ENCODE assay signal across 7 cellular contexts in the genomic region with DNA sequence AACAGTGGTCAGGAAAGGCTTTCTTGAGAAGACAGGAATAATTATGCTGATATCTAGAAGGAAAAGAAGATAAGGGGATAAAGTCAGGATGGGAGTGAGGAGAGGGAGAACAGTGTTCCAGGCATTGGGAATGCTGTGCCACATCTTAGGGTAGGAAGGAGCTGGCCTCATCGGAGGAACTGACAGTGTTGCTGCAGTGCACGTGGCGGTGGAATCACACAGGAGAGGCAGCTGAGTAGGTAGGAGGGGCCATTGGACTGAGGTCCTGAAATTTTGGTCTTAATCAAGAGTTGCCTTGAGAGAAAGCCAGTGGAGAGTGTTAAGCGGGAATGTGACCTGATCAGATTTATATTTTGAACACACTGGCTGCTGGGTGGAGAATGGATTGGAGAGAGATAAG. TPM values are rescaled to one million over a fixed set of nuclear protein-coding genes. Genes with fewer than 3 reads are reported as not detected.
DNase-seq lines count a peak whose midpoint lies in the region; ATAC-seq and TF ChIP-seq lines count a peak whose summit lies in the region.
"Not testable (repeated sequence)": the region's sequence is repeated elsewhere in the genome, so short reads cannot be mapped to it uniquely, and the experiment has no call there.

No MANE protein-coding gene starts in this region.

- H3K27me3 ChIP-seq in GM23338 (ENCODE audit: insufficient read depth); mammary epithelial cell (ENCODE audit: insufficient read depth, low read length); gastroesophageal sphincter; naive thymus-derived CD4-positive, alpha-beta T cell (ENCODE audit: control insufficient read depth in 2 of 2, insufficient read depth in 2 of 2, low read length in 2 of 2); subcutaneous abdominal adipose tissue (ENCODE audit: control insufficient read depth in 5 of 5, insufficient read depth in 4 of 5, low read length in 5 of 5): not testable (repeated sequence)

- not testable (repeated sequence) for TF ChIP-seq CTCF in GM23338 (conservative IDR thresholded peaks at IDR 0.05; ENCODE audit: low read depth in 2 of 2); WTC11 (IDR thresholded peaks at IDR 0.05); mammary epithelial cell (conservative IDR thresholded peaks at IDR 0.05 in 1 of 2, IDR thresholded peaks at IDR 0.05 in 1 of 2; ENCODE audit: extremely low read depth in 1 of 2, insufficient read depth in 1 of 2, low read depth in 1 of 2, low read length in 2 of 2); gastroesophageal sphincter (IDR thresholded peaks at IDR 0.05)

- H3K4me1 ChIP-seq in GM23338 (ENCODE audit: insufficient read depth); naive thymus-derived CD4-positive, alpha-beta T cell (ENCODE audit: control insufficient read depth in 2 of 2, insufficient read depth in 2 of 2, low read length in 2 of 2): not testable (repeated sequence)
- H3K4me1 ChIP-seq in mammary epithelial cell (ENCODE audit: insufficient read depth, low read length) (peaks cover 32% of the 10 kb centered on the region), gastroesophageal sphincter (peaks cover 0 to 38% (median 9%) of the 10 kb centered on the region in 3 donors), subcutaneous abdominal adipose tissue (ENCODE audit: control insufficient read depth in 5 of 5, insufficient read depth in 5 of 5, low read length in 5 of 5) (peaks cover 0 to 15% (median 10%) of the 10 kb centered on the region in 5 donors)

- H4K20me1 ChIP-seq in GM23338 (replicated peaks; ENCODE audit: insufficient read depth); mammary epithelial cell (ENCODE audit: insufficient read depth, low read length): not testable (repeated sequence)

- not testable (repeated sequence) for H3K4me2 ChIP-seq in GM23338
- H3K4me2 ChIP-seq in mammary epithelial cell (ENCODE audit: insufficient read depth, low read depth, low read length): peak overlapping the region; percentile 73

- H3K27ac ChIP-seq in GM23338 (ENCODE audit: low read depth); naive thymus-derived CD4-positive, alpha-beta T cell (ENCODE audit: low read depth, low read length): not testable (repeated sequence)
- H3K27ac ChIP-seq in mammary epithelial cell (ENCODE audit: insufficient read depth, low read depth, low read length) (peak overlapping the region; percentile 75), gastroesophageal sphincter (peak overlapping the region in 3 of 4 donors; percentile 51 to 72 (median 71)), subcutaneous abdominal adipose tissue (ENCODE audit: low read depth, low read length) (peak overlapping the region; percentile 67)

- BruUV-seq in mammary epithelial cell (replicated peaks; lab: Mats Ljungman, UMichigan): not testable (repeated sequence)

- H3K9ac ChIP-seq in mammary epithelial cell (ENCODE audit: insufficient read depth, low read length); subcutaneous abdominal adipose tissue (ENCODE audit: low read length in 5 of 5): not testable (repeated sequence)

- dilution Hi-C loops in mammary epithelial cell (cut with HindIII; ENCODE audit: low sequenced_read_pairs): not testable (repeated sequence)

- peak; percentile 56 for ATAC-seq in GM23338
- peak; percentile 71 for ATAC-seq in WTC11
- not testable (repeated sequence) for ATAC-seq in gastroesophageal sphincter; naive thymus-derived CD4-positive, alpha-beta T cell

- not testable (repeated sequence) for H3F3A ChIP-seq in GM23338 (replicated peaks; ENCODE audit: low read depth)

- not testable (repeated sequence) for H3K36me3 ChIP-seq in GM23338 (ENCODE audit: insufficient read depth); mammary epithelial cell (ENCODE audit: insufficient read depth, low read length); gastroesophageal sphincter; naive thymus-derived CD4-positive, alpha-beta T cell (ENCODE audit: control insufficient read depth in 2 of 3, insufficient read depth in 3 of 3, low read length in 3 of 3); subcutaneous abdominal adipose tissue (ENCODE audit: control insufficient read depth in 5 of 5, insufficient read depth in 5 of 5, low read length in 5 of 5)

- WGBS in mammary epithelial cell (ENCODE audit: low coverage, missing lambda C conversion rate): 70% methylated on average over 4 of the region's 4 CpGs
- WGBS in gastroesophageal sphincter (ENCODE audit: low coverage in 1 of 2), 2 donors: 59 to 90% methylated on average over 2 to 4 of the region's 4 CpGs

- not testable (repeated sequence) for H3K79me2 ChIP-seq in GM23338 (replicated peaks; ENCODE audit: insufficient read depth)
- peaks cover 42% of the 10 kb centered on the region for H3K79me2 ChIP-seq in mammary epithelial cell (ENCODE audit: insufficient read depth, low read length)

- not testable (repeated sequence) for DNase-seq in GM23338 (ENCODE audit: low spot score); WTC11 (ENCODE audit: low spot score); activated naive CD4-positive, alpha-beta T cell treated with anti-CD3 and anti-CD28 coated beads, Interleukin-2, amount 10 ng/mL, durations not matched to agents 7 days and 5 days; mammary epithelial cell; naive thymus-derived CD4-positive, alpha-beta T cell

- in situ Hi-C loops in mammary epithelial cell (cut with MboI; ENCODE audit: low sequenced_read_pairs in 2 of 2): not testable (repeated sequence)

- H3K27me3 Mint-ChIP-seq in GM23338 (ENCODE audit: insufficient read depth, low read depth, poor library complexity); WTC11 (ENCODE audit: low read depth); activated naive CD4-positive, alpha-beta T cell treated with anti-CD3 and anti-CD28 coated beads, Interleukin-2, amount 10 ng/mL, durations not matched to agents 7 days and 5 days; naive thymus-derived CD4-positive, alpha-beta T cell: not testable (repeated sequence)

- POLR2A ChIA-PET in WTC11 (lab: Charles Lee); naive thymus-derived CD4-positive, alpha-beta T cell (lab: Charles Lee): not testable (repeated sequence)

- not testable (repeated sequence) for H3K27ac Mint-ChIP-seq in GM23338
- peak overlapping the region; percentile 71 for H3K27ac Mint-ChIP-seq in WTC11
- peak overlapping the region; percentile 80 for H3K27ac Mint-ChIP-seq in activated naive CD4-positive, alpha-beta T cell treated with anti-CD3 and anti-CD28 coated beads, Interleukin-2, amount 10 ng/mL, durations not matched to agents 7 days and 5 days
- H3K27ac Mint-ChIP-seq in naive thymus-derived CD4-positive, alpha-beta T cell: peak overlapping the region; percentile 12 to 83 (median 57)

- H2AFZ ChIP-seq in GM23338: not testable (repeated sequence)
- peak overlapping the region; percentile 3 for H2AFZ ChIP-seq in mammary epithelial cell (ENCODE audit: low read depth, low read length)

- H3K4me3 Mint-ChIP-seq in GM23338; WTC11; activated naive CD4-positive, alpha-beta T cell treated with anti-CD3 and anti-CD28 coated beads, Interleukin-2, amount 10 ng/mL, durations not matched to agents 7 days and 5 days: not testable (repeated sequence)
- peak overlapping the region in 5 of 10 donors; percentile 9 to 48 (median 37) for H3K4me3 Mint-ChIP-seq in naive thymus-derived CD4-positive, alpha-beta T cell

- CTCF ChIA-PET in WTC11 (lab: Charles Lee); activated naive CD4-positive, alpha-beta T cell treated with anti-CD3 and anti-CD28 coated beads, Interleukin-2, amount 10 ng/mL, durations not matched to agents 7 days and 5 days (lab: Charles Lee); naive thymus-derived CD4-positive, alpha-beta T cell (lab: Charles Lee): not testable (repeated sequence)
- CTCF ChIA-PET in mammary epithelial cell (lab: Charles Lee; ENCODE audit: low non-redundant PET): interaction anchor here (0.6 kb wide), 1 partner anchor 201 kb away, joined by 3 read pairs; no protein-coding TSS in a partner anchor

- H3K9me3 ChIP-seq in mammary epithelial cell (replicated peaks; ENCODE audit: insufficient read depth, low read length); gastroesophageal sphincter; naive thymus-derived CD4-positive, alpha-beta T cell (ENCODE audit: control insufficient read depth in 2 of 3, low read length in 3 of 3); subcutaneous abdominal adipose tissue (ENCODE audit: control insufficient read depth in 5 of 5, low read length in 5 of 5): not testable (repeated sequence)

- H3K4me1 Mint-ChIP-seq in GM23338 (peaks cover 15% of the 10 kb centered on the region; the same call in 2 of the 3 replicates), WTC11 (peaks cover 17% of the 10 kb centered on the region)
- H3K4me1 Mint-ChIP-seq in activated naive CD4-positive, alpha-beta T cell treated with anti-CD3 and anti-CD28 coated beads, Interleukin-2, amount 10 ng/mL, durations not matched to agents 7 days and 5 days: peaks cover 64% of the 10 kb centered on the region
- H3K4me1 Mint-ChIP-seq in naive thymus-derived CD4-positive, alpha-beta T cell: peaks cover 34 to 61% (median 52%) of the 10 kb centered on the region in 7 donors

- not testable (repeated sequence) for H3K36me3 Mint-ChIP-seq in GM23338 (ENCODE audit: low read depth); WTC11
- H3K36me3 Mint-ChIP-seq in activated naive CD4-positive, alpha-beta T cell treated with anti-CD3 and anti-CD28 coated beads, Interleukin-2, amount 10 ng/mL, durations not matched to agents 7 days and 5 days: peaks cover 69% of the 10 kb centered on the region
- peaks cover 16 to 48% (median 21%) of the 10 kb centered on the region in 5 donors for H3K36me3 Mint-ChIP-seq in naive thymus-derived CD4-positive, alpha-beta T cell

- TF ChIP-seq POLR2A in gastroesophageal sphincter (IDR thresholded peaks at IDR 0.05): not testable (repeated sequence)

- not testable (repeated sequence) for H3K9me2 ChIP-seq in GM23338 (ENCODE audit: insufficient read depth)

- not testable (repeated sequence) for H3K9me3 Mint-ChIP-seq in GM23338; WTC11; activated naive CD4-positive, alpha-beta T cell treated with anti-CD3 and anti-CD28 coated beads, Interleukin-2, amount 10 ng/mL, durations not matched to agents 7 days and 5 days; naive thymus-derived CD4-positive, alpha-beta T cell

- intact Hi-C loops in mammary epithelial cell (cut with micrococcal nuclease); naive thymus-derived CD4-positive, alpha-beta T cell (cut with micrococcal nuclease): not testable (repeated sequence)

- not testable (repeated sequence) for TF ChIP-seq EP300 in gastroesophageal sphincter (IDR thresholded peaks at IDR 0.05)

- H3K4me3 ChIP-seq in GM23338; mammary epithelial cell (replicated peaks in 1 of 3; ENCODE audit: insufficient read depth in 1 of 3, low read depth in 2 of 3, low read length in 3 of 3); gastroesophageal sphincter; naive thymus-derived CD4-positive, alpha-beta T cell (ENCODE audit: low read length); subcutaneous abdominal adipose tissue (ENCODE audit: low read depth in 1 of 5, low read length in 5 of 5): not testable (repeated sequence)

RNA-seq across cellular contexts. Expression of gene KLHL2, which starts 13.9 kb away (rescaled TPM):
- total RNA-seq in GM23338 (2014; rRNA removed; shearing (Covaris generic)): 12.4 and 14.8 TPM in 2 replicates
- polyA plus RNA-seq in GM23338 (2016; fragmentation: Nextera tagmentation; extraction: Ambion mirVana): 5.0 and 7.1 TPM in 2 replicates
- 9.8 to 12.4 TPM (median 10.8 TPM) in 3 replicates for total RNA-seq in WTC11 (2021)
- 10 to 100 TPM; 23.7 to 24.2 TPM for total RNA-seq in mammary epithelial cell
- polyA plus RNA-seq in mammary epithelial cell: 13.4 TPM
- polyA minus RNA-seq in mammary epithelial cell: 56.3 TPM
- 10 to 100 TPM; 25.0 to 35.1 (median 31.1) TPM for total RNA-seq in gastroesophageal sphincter
- 10 to 100 TPM; 26.9 to 39.9 (median 27.9) TPM for total RNA-seq in naive thymus-derived CD4-positive, alpha-beta T cell
- polyA plus RNA-seq in naive thymus-derived CD4-positive, alpha-beta T cell: 1 to 10 TPM; 4.8 to 7.4 TPM
